In genomic region chr6:126083875-126084274, GRCh38 we compare ENCODE assay signal across 28 cellular contexts.
"Had no signal": no experiment of that assay in that cellular context is flagged by ENCODE, and none has a peak within 500 bp of the region (broad histone marks: within the 10 kb centered on the region; RNA-seq: fewer than 3 reads in every experiment).

No MANE protein-coding gene starts in this region.

- DNase-seq: colonic mucosa; cortex of kidney; dermis blood vessel endothelial cell; dorsolateral prefrontal cortex; effector CD4-positive, alpha-beta T cell; effector CD8-positive, alpha-beta T cell; effector memory CD4-positive, alpha-beta T cell; effector memory CD8-positive, alpha-beta T cell; endodermal cell; erythroblast; esophagus squamous epithelium; foreskin fibroblast; foreskin keratinocyte; foreskin melanocyte; gastrocnemius medialis; glutamatergic neuron; head of caudate nucleus; heart left ventricle; heart right ventricle had no signal

- H3K4me1 ChIP-seq: colonic mucosa, esophagus muscularis mucosa, esophagus squamous epithelium, foreskin keratinocyte, gastrocnemius medialis, gastroesophageal sphincter, heart left ventricle, heart right ventricle had no signal

- FAIRE-seq: colon, endometrium, endothelial cell of umbilical vein, frontal cortex had no signal

- H3K27me3 ChIP-seq: colonic mucosa, dorsolateral prefrontal cortex, esophagus muscularis mucosa, esophagus squamous epithelium, foreskin keratinocyte, gastrocnemius medialis, gastroesophageal sphincter, heart left ventricle had no signal

- H3K36me3 ChIP-seq: colonic mucosa, esophagus muscularis mucosa, esophagus squamous epithelium, gastrocnemius medialis, gastroesophageal sphincter, heart left ventricle, heart right ventricle had no signal

- H3K27ac ChIP-seq: colonic mucosa, coronary artery, dorsolateral prefrontal cortex, epithelial cell of prostate, esophagus muscularis mucosa, esophagus squamous epithelium, foreskin keratinocyte, gastrocnemius medialis, gastroesophageal sphincter, heart left ventricle, heart right ventricle had no signal

- ATAC-seq: effector memory CD8-positive, alpha-beta T cell; esophagus mucosa; foreskin keratinocyte; gastrocnemius medialis; gastroesophageal sphincter; heart left ventricle; heart right ventricle had no signal

- H3K9me3 ChIP-seq: colonic mucosa, esophagus muscularis mucosa, esophagus squamous epithelium, gastrocnemius medialis, gastroesophageal sphincter had no signal

- H3K4me3 ChIP-seq: colonic mucosa, coronary artery, dorsolateral prefrontal cortex, esophagus muscularis mucosa, esophagus squamous epithelium, gastrocnemius medialis, gastroesophageal sphincter, heart left ventricle, heart right ventricle had no signal
